8 cellular contexts compared by ENCODE assay signal in genomic region chr1:23177438-23178380, GRCh38.
DNase-seq lines count a peak whose midpoint lies in the region; ATAC-seq lines count a peak whose summit lies in the region.

No MANE protein-coding gene starts in this region.

- peak; percentile 69 for ATAC-seq in HG02970 (IDR thresholded peaks at IDR 0.05; ENCODE audit: low FRiP score, unreplicated experiment)

- DNase-seq in NCI-H1417 (lab: John Stamatoyannopoulos, UW) (peak; percentile 51 to 77 (median 76)), NCI-H1417 treated with DMSO at 0.1 percent for 48 hours (lab: John Stamatoyannopoulos, UW) (no peak), NCI-H526 treated with DMSO at 0.1 percent for 48 hours (lab: John Stamatoyannopoulos, UW) (peak; percentile 20), activated T-cell treated with anti-CD3 and anti-CD28 coated beads for 48 hours (ENCODE audit: low read depth) (peak; percentile 63), epidermal melanocyte (ENCODE audit: insufficient read length, low spot score) (peak; percentile 76), middle frontal gyrus (ENCODE audit: extremely low spot score, low spot score) (peak; percentile 44)
- DNase-seq in stimulated activated naive CD4-positive, alpha-beta T cell treated with Interleukin-2 at 50 U/mL for 16 hours (lab: John Stamatoyannopoulos, UW), result peak; percentile 47
